Comparison of ENCODE assay signal across 27 cellular contexts in genomic region chr14:80798211-80798610, GRCh38.
DNase-seq lines count a peak whose midpoint lies in the region; ATAC-seq, FAIRE-seq and TF ChIP-seq lines count a peak whose summit lies in the region.
"Had no signal": no experiment of that assay in that cellular context is flagged by ENCODE, and none has a peak within 500 bp of the region (broad histone marks: within the 10 kb centered on the region; RNA-seq: fewer than 3 reads in every experiment).

No MANE protein-coding gene starts in this region.

- no peak overlapping the region for H2AK5ac ChIP-seq in H1 (ENCODE audit: low read depth, low read length)

- H3K4me2 ChIP-seq in HepG2 (ENCODE audit: low read depth, low read length) (no peak overlapping the region), H1 (ENCODE audit: insufficient read depth in 1 of 2, low read depth in 2 of 2, low read length in 2 of 2) (no peak overlapping the region)
- H3K4me2 ChIP-seq: BLaER1 had no signal

- H3K27me3 Mint-ChIP-seq in activated T-helper 1 cell treated with anti-CD3 and anti-CD28 coated beads, Interleukin-12 subunit alpha, Interleukin-12 subunit beta, Interleukin-2, Interleukin-4 antibody, amounts not matched to agents 30 ng/mL and 10 ng/mL and 1 ng/mL, durations not matched to agents 14 hours and 24 hours and 36 hours (ENCODE audit: insufficient read depth) = no peaks in the 10 kb centered on the region
- H3K27me3 Mint-ChIP-seq: CD4-positive, alpha-beta memory T cell; CD4-positive, CD25-positive, alpha-beta regulatory T cell; CD8-positive, alpha-beta memory T cell had no signal

- ATAC-seq in HepG2 = no peak
- no peak for ATAC-seq in right lobe of liver
- no peak for ATAC-seq in GM19455 (IDR thresholded peaks at IDR 0.05; ENCODE audit: unreplicated experiment)
- ATAC-seq: GM12878 had no signal

- no peak overlapping the region for H2AFZ ChIP-seq in HepG2 (ENCODE audit: low read length)
- H2AFZ ChIP-seq in H1 (ENCODE audit: low read length) = no peak overlapping the region

- H3K4me3 ChIP-seq in HepG2 (replicated peaks in 1 of 3; ENCODE audit: insufficient read depth in 1 of 3, low read depth in 2 of 3, low read length in 3 of 3) (no peak overlapping the region), right lobe of liver (no peak overlapping the region), H1 (ENCODE audit: extremely low read depth in 1 of 4, insufficient read depth in 2 of 4, low read depth in 3 of 4, low read length in 4 of 4) (no peak overlapping the region)
- H3K4me3 ChIP-seq: BLaER1, GM12878 had no signal

- no peak overlapping the region for H2BK120ac ChIP-seq in H1 (replicated peaks; ENCODE audit: low read depth, low read length)

- no peak overlapping the region for H3K23ac ChIP-seq in H1 (ENCODE audit: insufficient read length)

- H3K27me3 ChIP-seq in HepG2 (ENCODE audit: control insufficient read depth in 1 of 2, insufficient read depth in 2 of 2, low read length in 2 of 2) (no peaks in the 10 kb centered on the region), right lobe of liver (no peaks in the 10 kb centered on the region), H1 (replicated peaks in 1 of 4; ENCODE audit: control insufficient read depth in 3 of 4, extremely low read depth in 1 of 4, insufficient read depth in 3 of 4, low read length in 3 of 4) (no peaks in the 10 kb centered on the region)
- H3K27me3 ChIP-seq: BE2C, BLaER1 had no signal

- H3K9me3 ChIP-seq in HepG2 (ENCODE audit: low read length) = peaks cover 7% of the 10 kb centered on the region; the same call in 1 of the 2 replicates
- H3K9me3 ChIP-seq in right lobe of liver = no peaks in the 10 kb centered on the region
- H3K9me3 ChIP-seq in H1 (ENCODE audit: insufficient read depth in 2 of 2, low read depth in 1 of 2, low read length in 1 of 2) = no peaks in the 10 kb centered on the region
- H3K9me3 ChIP-seq: BE2C had no signal

- H2BK15ac ChIP-seq in H1 (ENCODE audit: low read length) = no peak overlapping the region

- POLR2A ChIA-PET in HepG2 (lab: Yijun Ruan, JAX) (no interaction called here), H1 (lab: Charles Lee; ENCODE audit: partially characterized antibody) (no interaction called here)

- H3K9me3 Mint-ChIP-seq in activated T-helper 1 cell treated with anti-CD3 and anti-CD28 coated beads, Interleukin-12 subunit alpha, Interleukin-12 subunit beta, Interleukin-2, Interleukin-4 antibody, amounts not matched to agents 30 ng/mL and 10 ng/mL and 1 ng/mL, durations not matched to agents 14 hours and 24 hours and 36 hours = peaks cover 16% of the 10 kb centered on the region

- no peak overlapping the region for H2BK20ac ChIP-seq in H1 (ENCODE audit: low read length)

- H3K27ac Mint-ChIP-seq in activated T-helper 1 cell treated with anti-CD3 and anti-CD28 coated beads, Interleukin-12 subunit alpha, Interleukin-12 subunit beta, Interleukin-2, Interleukin-4 antibody, amounts not matched to agents 30 ng/mL and 10 ng/mL and 1 ng/mL, durations not matched to agents 14 hours and 24 hours and 36 hours = no peak overlapping the region
- H3K27ac Mint-ChIP-seq: CD14-positive monocyte; CD4-positive, alpha-beta memory T cell; CD4-positive, CD25-positive, alpha-beta regulatory T cell; CD8-positive, alpha-beta memory T cell had no signal

- FAIRE-seq in HepG2 (lab: Jason Lieb, UNC) (no peak), H1 (lab: Jason Lieb, UNC) (no peak)
- FAIRE-seq: GM12878, GM12892, GM18507 had no signal

- CTCF ChIA-PET in HepG2 (lab: Yijun Ruan, JAX; ENCODE audit: low intra/inter-chr PET ratio, low total read pairs) = no interaction called here
- CTCF ChIA-PET in H1 (lab: Charles Lee; ENCODE audit: partially characterized antibody) = no interaction called here

- no peak overlapping the region for H3K18ac ChIP-seq in H1 (ENCODE audit: extremely low read depth, low read length)

- WGBS in HepG2 (ENCODE audit: low lambda C conversion rate) = 77% methylated on average over 3 of the region's 3 CpGs
- 60% methylated on average over 3 of the region's 3 CpGs for WGBS in right lobe of liver (ENCODE audit: insufficient coverage, low coverage, low lambda C conversion rate, missing lambda C conversion rate)
- WGBS in H1 (ENCODE audit: extremely low coverage in 1 of 2, insufficient coverage in 1 of 2, insufficient read length in 1 of 2, insufficient replicate concordance in 2 of 2, low coverage in 1 of 2, low lambda C conversion rate in 2 of 2, missing lambda C conversion rate in 1 of 2), 2 experiments = 97% methylated on average over 3 of the region's 3 CpGs; no CpG with 5 or more reads in 1 of the 2 experiments

- in situ Hi-C loops in HepG2 (cut with HindIII; ENCODE audit: extremely low pct_ligation_motif_present, low pct_unique_long_range_greater_than_20kb) = no loop called here

- H3K4ac ChIP-seq in H1 (replicated peaks; ENCODE audit: insufficient read length, low read depth, low read length) = no peak overlapping the region

- H3K27ac ChIP-seq in HepG2 (ENCODE audit: extremely low read length, insufficient read depth, low read length) = no peak overlapping the region
- no peak overlapping the region for H3K27ac ChIP-seq in right lobe of liver
- no peak overlapping the region for H3K27ac ChIP-seq in H1 (ENCODE audit: low read depth, low read length)
- H3K27ac ChIP-seq: 22Rv1, BLaER1 had no signal

- H4K5ac ChIP-seq in H1 (ENCODE audit: insufficient read length, low read depth, low read length) = no peak overlapping the region

- H3K9ac ChIP-seq in HepG2 (ENCODE audit: insufficient read depth, low read depth, low read length) (no peak overlapping the region), H1 (replicated peaks in 1 of 4; ENCODE audit: extremely low read depth in 1 of 4, low read depth in 3 of 4, low read length in 3 of 4) (no peak overlapping the region)
- H3K9ac ChIP-seq: BLaER1 had no signal

- H4K20me1 ChIP-seq in HepG2 (ENCODE audit: insufficient read depth, low read length) = no peaks in the 10 kb centered on the region
- H4K20me1 ChIP-seq in H1 (replicated peaks in 1 of 2; ENCODE audit: control insufficient read depth in 1 of 2, insufficient read depth in 2 of 2, low read length in 2 of 2) = no peaks in the 10 kb centered on the region
- H4K20me1 ChIP-seq: BLaER1 had no signal

- no TSS peak for BruUV-seq in HepG2 (replicated peaks; lab: Mats Ljungman, UMichigan)

- no peak overlapping the region for H4K8ac ChIP-seq in H1 (ENCODE audit: extremely low read depth, insufficient read depth, low read length)

- H3K79me1 ChIP-seq in H1 (ENCODE audit: low read depth, low read length) = no peaks in the 10 kb centered on the region

- TF ChIP-seq EP300 in HepG2 (IDR thresholded peaks at IDR 0.05; ENCODE audit: low read depth in 2 of 2, low read length in 2 of 2) (no peak), HepG2 (CRISPR knock-in tag; IDR thresholded peaks at IDR 0.05; ENCODE audit: borderline replicate concordance) (no peak), H1 (IDR thresholded peaks at IDR 0.05; ENCODE audit: borderline replicate concordance in 1 of 2, low read depth in 2 of 2, low read length in 2 of 2) (no peak)

- TF ChIP-seq CTCF in HepG2 (CRISPR knock-in tag; IDR thresholded peaks at IDR 0.05) (no peak), right lobe of liver (IDR thresholded peaks at IDR 0.05) (no peak), H1 (IDR thresholded peaks at IDR 0.05; ENCODE audit: control extremely low read depth in 1 of 3, insufficient read depth in 1 of 3, low read depth in 1 of 3, low read length in 3 of 3) (no peak)

- H3K36me3 Mint-ChIP-seq in activated T-helper 1 cell treated with anti-CD3 and anti-CD28 coated beads, Interleukin-12 subunit alpha, Interleukin-12 subunit beta, Interleukin-2, Interleukin-4 antibody, amounts not matched to agents 30 ng/mL and 10 ng/mL and 1 ng/mL, durations not matched to agents 14 hours and 24 hours and 36 hours (ENCODE audit: low read depth) = peaks cover 8% of the 10 kb centered on the region

- TF ChIP-seq POLR2A in HepG2 (IDR thresholded peaks at IDR 0.05; ENCODE audit: insufficient read depth in 1 of 2, low read depth in 2 of 2, low read length in 2 of 2) = no peak
- TF ChIP-seq POLR2A in right lobe of liver (IDR thresholded peaks at IDR 0.05) = no peak
- no peak for TF ChIP-seq POLR2A in H1 (IDR thresholded peaks at IDR 0.05; ENCODE audit: control extremely low read depth in 1 of 2, low read depth in 2 of 2, low read length in 2 of 2)

- H3K23me2 ChIP-seq in H1 (ENCODE audit: low read depth, low read length) = no peaks in the 10 kb centered on the region

- H2BK5ac ChIP-seq in H1 (ENCODE audit: low read depth, low read length) = no peak overlapping the region

- H3K4me1 ChIP-seq in HepG2 (ENCODE audit: insufficient read depth, low read length) = no peaks in the 10 kb centered on the region
- no peaks in the 10 kb centered on the region for H3K4me1 ChIP-seq in right lobe of liver
- H3K4me1 ChIP-seq in H1 (replicated peaks in 1 of 4; ENCODE audit: control insufficient read depth in 3 of 4, insufficient read depth in 4 of 4, low read length in 3 of 4) = no peaks in the 10 kb centered on the region
- H3K4me1 ChIP-seq: BLaER1 had no signal

- DNase-seq in HepG2 (ENCODE audit: low spot score) (no peak), right lobe of liver (no peak), H1 (ENCODE audit: low read depth in 1 of 2, low spot score in 2 of 2) (no peak), fibroblast of gingiva (ENCODE audit: low read depth) (peak; percentile 5), HuH-7 (ENCODE audit: low spot score) (no peak)
- no peak for DNase-seq in activated T-helper 1 cell treated with anti-CD3 and anti-CD28 coated beads, Interleukin-12 subunit alpha, Interleukin-12 subunit beta, Interleukin-2, Interleukin-4 antibody, amounts not matched to agents 30 ng/mL and 10 ng/mL and 1 ng/mL, durations not matched to agents 14 hours and 24 hours and 36 hours (ENCODE audit: low spot score)
- DNase-seq: ACHN; BE2C; C1 segment of cervical spinal cord; CD4-positive, alpha-beta memory T cell; CD4-positive, CD25-positive, alpha-beta regulatory T cell; CD8-positive, alpha-beta memory T cell; COR-L47; DMS 273 treated with DMSO at 0.1 percent for 48 hours; DMS153; DMS53; DMS79; DND-41; EL; GDM1 had no signal

- H3K79me2 ChIP-seq in HepG2 (ENCODE audit: insufficient read depth, low read length) (no peaks in the 10 kb centered on the region), H1 (ENCODE audit: control insufficient read depth in 1 of 2, insufficient read depth in 2 of 2, low read length in 2 of 2) (no peaks in the 10 kb centered on the region)

- H2BK12ac ChIP-seq in H1 (ENCODE audit: low read depth, low read length) = no peak overlapping the region

- H3K36me3 ChIP-seq in HepG2 (replicated peaks in 1 of 2; ENCODE audit: control insufficient read depth in 1 of 2, insufficient read depth in 2 of 2, low read length in 2 of 2) (no peaks in the 10 kb centered on the region), right lobe of liver (no peaks in the 10 kb centered on the region), H1 (ENCODE audit: control insufficient read depth in 2 of 4, insufficient read depth in 4 of 4, low read length in 3 of 4) (no peaks in the 10 kb centered on the region)
- H3K36me3 ChIP-seq: BE2C had no signal

- no peaks in the 10 kb centered on the region for H3K4me1 Mint-ChIP-seq in activated T-helper 1 cell treated with anti-CD3 and anti-CD28 coated beads, Interleukin-12 subunit alpha, Interleukin-12 subunit beta, Interleukin-2, Interleukin-4 antibody, amounts not matched to agents 30 ng/mL and 10 ng/mL and 1 ng/mL, durations not matched to agents 14 hours and 24 hours and 36 hours (ENCODE audit: low read depth)
- H3K4me1 Mint-ChIP-seq: CD8-positive, alpha-beta memory T cell had no signal

- H4K91ac ChIP-seq in H1 (replicated peaks; ENCODE audit: insufficient read length, low read length) = no peak overlapping the region

- intact Hi-C loops in HepG2 (cut with micrococcal nuclease; ENCODE audit: unreplicated experiment) = no loop called here
- intact Hi-C loops in right lobe of liver (cut with DNase I) = no loop called here
- intact Hi-C loops in activated T-helper 1 cell treated with anti-CD3 and anti-CD28 coated beads, Interleukin-12 subunit alpha, Interleukin-12 subunit beta, Interleukin-2, Interleukin-4 antibody, amounts not matched to agents 30 ng/mL and 10 ng/mL and 1 ng/mL, durations not matched to agents 14 hours and 24 hours and 36 hours (cut with micrococcal nuclease) = no loop called here

- H3K4me3 Mint-ChIP-seq in activated T-helper 1 cell treated with anti-CD3 and anti-CD28 coated beads, Interleukin-12 subunit alpha, Interleukin-12 subunit beta, Interleukin-2, Interleukin-4 antibody, amounts not matched to agents 30 ng/mL and 10 ng/mL and 1 ng/mL, durations not matched to agents 14 hours and 24 hours and 36 hours = no peak overlapping the region
- H3K4me3 Mint-ChIP-seq: CD14-positive monocyte; CD4-positive, alpha-beta memory T cell; CD4-positive, CD25-positive, alpha-beta regulatory T cell; CD8-positive, alpha-beta memory T cell had no signal

- H3K56ac ChIP-seq in H1 (replicated peaks; ENCODE audit: insufficient read length, low read depth, low read length) = no peak overlapping the region

- TF ChIP-seq RAD21 in HepG2 (CRISPR knock-in tag; IDR thresholded peaks at IDR 0.05) (no peak), H1 (IDR thresholded peaks at IDR 0.05 in 1 of 2, conservative IDR thresholded peaks at IDR 0.05 in 1 of 2; ENCODE audit: low read depth in 2 of 2, low read length in 2 of 2) (no peak)

- no peak overlapping the region for H3K14ac ChIP-seq in H1 (ENCODE audit: insufficient read length)

Comparison
In these comparisons a context has a peak if more than half of its experiments do, and no peak if none do; other contexts are left out.
1. Of the 41 proteins assayed by ChIP-seq in both HepG2 and H1: peak only in HepG2: none; only in H1: none; in both: CEBPB; in neither: 40.